In the genomic region with DNA sequence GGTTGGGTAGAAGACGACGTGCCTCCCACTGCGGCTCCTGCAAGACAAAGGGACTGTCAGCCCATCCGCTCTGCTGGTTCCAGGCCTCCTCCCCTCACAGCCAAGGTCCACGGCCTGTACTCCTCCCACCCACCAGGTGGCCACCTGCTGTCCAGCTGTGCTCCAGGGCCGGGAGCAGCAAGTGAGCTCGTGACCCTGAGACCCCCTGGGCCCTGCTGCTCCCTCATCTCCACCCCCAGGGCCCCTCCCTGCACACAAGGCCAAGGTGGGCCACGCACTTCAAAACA, we compare ENCODE assay signal across 1 cellular context.
A peak's percentile ranks its signal among the peaks of the same experiment; 100 is the strongest.
TF ChIP-seq lines count a peak whose summit lies in the region.

No MANE protein-coding gene starts in this region.

TF ChIP-seq in H1, 55 proteins besides CTCF, POLR2A, EP300 and RAD21:
- no peak for TF ChIP-seq RXRA (IDR thresholded peaks at IDR 0.05; ENCODE audit: insufficient read depth, low read depth, low read length)
- TF ChIP-seq MAFK (IDR thresholded peaks at IDR 0.05; ENCODE audit: low read depth, low read length) = no peak
- no peak for TF ChIP-seq TAF1 (IDR thresholded peaks at IDR 0.05; ENCODE audit: low read depth, low read length)
- no peak for TF ChIP-seq SP4 (IDR thresholded peaks at IDR 0.05; ENCODE audit: low read length)
- TF ChIP-seq, protein P1, sequence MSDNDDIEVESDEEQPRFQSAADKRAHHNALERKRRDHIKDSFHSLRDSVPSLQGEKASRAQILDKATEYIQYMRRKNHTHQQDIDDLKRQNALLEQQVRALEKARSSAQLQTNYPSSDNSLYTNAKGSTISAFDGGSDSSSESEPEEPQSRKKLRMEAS (IDR thresholded peaks at IDR 0.05) = peak; percentile 53; the same call in 1 of the 2 replicates
